Comparison of ENCODE assay signal across 11 cellular contexts in the genomic region with DNA sequence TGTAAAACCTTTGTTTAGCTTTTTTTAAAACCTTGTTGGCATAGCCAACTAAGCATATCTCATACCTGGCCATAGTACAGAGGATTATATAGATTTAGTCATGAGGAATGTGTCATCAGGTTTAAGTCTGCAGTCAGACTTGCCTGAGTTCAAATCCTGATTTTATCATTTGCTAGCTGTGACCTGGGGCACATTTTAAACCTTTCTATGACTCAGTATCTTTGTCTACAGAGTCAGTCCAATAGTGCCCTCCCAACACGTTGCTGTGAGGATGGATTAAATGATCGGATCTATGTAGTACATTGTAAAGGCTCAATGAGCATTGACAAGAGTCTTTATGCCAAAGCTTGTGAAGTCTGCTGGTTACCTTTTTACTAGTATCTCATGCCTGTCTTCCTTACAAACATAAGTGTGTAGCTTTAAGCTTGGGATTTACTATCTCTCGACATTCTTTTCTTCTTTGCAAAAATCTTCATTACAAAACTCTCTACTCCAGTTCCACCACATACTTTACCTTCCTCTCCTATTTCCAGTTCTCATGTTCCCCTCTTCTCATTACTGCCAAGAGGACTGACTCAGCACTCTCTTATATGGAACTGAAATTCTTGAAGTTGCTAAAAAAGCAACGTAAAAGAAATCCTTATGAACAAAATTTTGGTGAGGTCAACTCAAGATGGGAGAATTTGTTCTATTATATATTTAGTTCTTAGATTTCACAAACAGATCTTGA.
DNase-seq lines count a peak whose midpoint lies in the region; ATAC-seq and TF ChIP-seq lines count a peak whose summit lies in the region.
"Had no signal": no experiment of that assay in that cellular context is flagged by ENCODE, and none has a peak within 500 bp of the region (broad histone marks: within the 10 kb centered on the region; RNA-seq: fewer than 3 reads in every experiment).

No MANE protein-coding gene starts in this region.

- H3K36me3 ChIP-seq in osteoblast (ENCODE audit: insufficient read depth, low read length) (no peaks in the 10 kb centered on the region), thyroid gland (no peaks in the 10 kb centered on the region)

- H4K20me1 ChIP-seq in osteoblast (ENCODE audit: insufficient read depth, low read length), result no peaks in the 10 kb centered on the region

- peak overlapping the region; percentile 11 for H2AFZ ChIP-seq in osteoblast (ENCODE audit: low read length)

- 50% methylated on average over 4 of the region's 4 CpGs for WGBS in thyroid gland, 2 donors

- DNase-seq in CD1c-positive myeloid dendritic cell (ENCODE audit: extremely low spot score), result peak; percentile 26
- DNase-seq in NOMO-1 (lab: John Stamatoyannopoulos, UW; ENCODE audit: unreplicated experiment in 2 of 2), result peak; percentile 21 to 77
- peak; percentile 87 for DNase-seq in dedifferentiated amniotic fluid mesenchymal stem cell (ENCODE audit: extremely low spot score)
- DNase-seq in osteoblast (ENCODE audit: insufficient read length, low spot score, missing footprints), result peak; percentile 53
- DNase-seq in NCI-H510A treated with DMSO at 0.1 percent for 48 hours (lab: John Stamatoyannopoulos, UW), result no peak
- DNase-seq in thyroid gland, result no peak
- DNase-seq: activated CD4-positive, alpha-beta T cell treated with anti-CD3 and anti-CD28 coated beads for 4 hours; activated effector memory CD4-positive, alpha-beta T cell treated with anti-CD3 and anti-CD28 coated beads, Interleukin-2, amount 50 U/mL, for 16 hours; stimulated activated naive CD4-positive, alpha-beta T cell had no signal

- H3K4me2 ChIP-seq in osteoblast (ENCODE audit: insufficient read depth, low read length), result peak overlapping the region; percentile 56

- H3K27me3 ChIP-seq in osteoblast (ENCODE audit: insufficient read depth, low read length), result no peaks in the 10 kb centered on the region
- no peaks in the 10 kb centered on the region for H3K27me3 ChIP-seq in thyroid gland

- ATAC-seq in HG03439 (IDR thresholded peaks at IDR 0.05; ENCODE audit: unreplicated experiment) (no peak), GM19397 (IDR thresholded peaks at IDR 0.05; ENCODE audit: unreplicated experiment) (no peak)

- TF ChIP-seq CTCF in osteoblast (IDR thresholded peaks at IDR 0.05; ENCODE audit: extremely low read depth, low read depth, low read length) (no peak), thyroid gland (IDR thresholded peaks at IDR 0.05) (no peak)

- TF ChIP-seq POLR2A in thyroid gland (IDR thresholded peaks at IDR 0.05), result no peak

- H3K27ac ChIP-seq in osteoblast (ENCODE audit: low read depth, low read length) (peak overlapping the region; percentile 68), thyroid gland (no peak overlapping the region)

- H3K4me1 ChIP-seq in osteoblast (ENCODE audit: insufficient read depth, low read length) (peaks cover 19% of the 10 kb centered on the region), thyroid gland (peaks cover 0 to 5% of the 10 kb centered on the region in 2 donors)

- H3K9me3 ChIP-seq in osteoblast (ENCODE audit: low read depth, low read length) (no peaks in the 10 kb centered on the region), thyroid gland (no peaks in the 10 kb centered on the region)

- intact Hi-C loops in thyroid gland (cut with DNase I), result no loop called here

- no peaks in the 10 kb centered on the region for H3K79me2 ChIP-seq in osteoblast (ENCODE audit: insufficient read depth, low read length)

- H3K4me3 ChIP-seq in osteoblast (ENCODE audit: insufficient read depth, low read length), result no peak overlapping the region
- H3K4me3 ChIP-seq in thyroid gland (replicated peaks in 1 of 3), result no peak overlapping the region

Comparison
In these comparisons a context has a peak if more than half of its experiments do, and no peak if none do; other contexts are left out.
1. DNase-seq: peak in CD1c-positive myeloid dendritic cell (single experiment), NOMO-1 (2 of 2), dedifferentiated amniotic fluid mesenchymal stem cell (single experiment) and osteoblast (single experiment); none in NCI-H510A treated with DMSO at 0.1 percent for 48 hours (single experiment) and thyroid gland (0 of 2).